In the genomic region with DNA sequence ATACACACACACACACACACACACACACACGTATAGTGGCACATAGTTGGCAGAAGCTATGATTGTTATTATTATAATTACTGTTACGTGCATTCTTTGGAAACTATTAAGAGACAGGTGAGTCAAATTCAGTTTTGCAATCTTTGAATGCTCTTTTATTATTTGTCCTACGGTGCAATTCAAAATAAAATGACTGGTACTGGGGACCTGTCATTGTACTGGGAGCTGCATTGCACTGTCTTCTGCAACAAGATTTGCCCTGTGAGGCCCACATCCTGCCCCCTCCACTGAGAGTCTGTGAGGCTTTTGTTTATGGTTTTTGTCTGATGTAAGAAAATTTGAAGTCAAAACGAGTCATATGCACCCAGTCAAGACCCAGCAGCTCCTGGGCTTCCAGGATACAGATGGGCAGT, we compare ENCODE assay signal across 11 cellular contexts. TPM values are rescaled to one million over a fixed set of nuclear protein-coding genes. Genes with fewer than 3 reads are reported as not detected.
DNase-seq lines count a peak whose midpoint lies in the region; ATAC-seq and TF ChIP-seq lines count a peak whose summit lies in the region.
"Had no signal": no experiment of that assay in that cellular context is flagged by ENCODE, and none has a peak within 500 bp of the region (broad histone marks: within the 10 kb centered on the region; RNA-seq: fewer than 3 reads in every experiment).

No MANE protein-coding gene starts in this region.

- H3K4me1 Mint-ChIP-seq in activated CD4-positive, alpha-beta T cell treated with anti-CD3 and anti-CD28 coated beads for 36 hours, result peaks cover 74% of the 10 kb centered on the region
- H3K4me1 Mint-ChIP-seq in activated naive CD8-positive, alpha-beta T cell treated with anti-CD3 and anti-CD28 coated beads, Interleukin-2, amount 10 ng/mL, durations not matched to agents 7 days and 5 days, result peaks cover 66% of the 10 kb centered on the region

- H3K9me3 Mint-ChIP-seq in activated CD4-positive, alpha-beta T cell treated with anti-CD3 and anti-CD28 coated beads for 36 hours (ENCODE audit: low read depth), result no peaks in the 10 kb centered on the region
- H3K9me3 Mint-ChIP-seq in activated naive CD8-positive, alpha-beta T cell treated with anti-CD3 and anti-CD28 coated beads, Interleukin-2, amount 10 ng/mL, durations not matched to agents 7 days and 5 days, result peaks cover 1% of the 10 kb centered on the region

- ATAC-seq in activated CD4-positive, alpha-beta T cell treated with anti-CD3 and anti-CD28 coated beads for 36 hours, result peak; percentile 61
- peak; percentile 74 for ATAC-seq in activated naive CD8-positive, alpha-beta T cell treated with anti-CD3 and anti-CD28 coated beads, Interleukin-2, amount 10 ng/mL, durations not matched to agents 7 days and 5 days (ENCODE audit: low read depth)
- ATAC-seq in left ventricle myocardium superior (no peak), HG03342 (IDR thresholded peaks at IDR 0.05; ENCODE audit: unreplicated experiment) (no peak), HG03280 (IDR thresholded peaks at IDR 0.05; ENCODE audit: unreplicated experiment) (no peak)
- ATAC-seq: esophagus mucosa, K562, left lobe of liver had no signal

- H3K36me3 Mint-ChIP-seq in activated CD4-positive, alpha-beta T cell treated with anti-CD3 and anti-CD28 coated beads for 36 hours (ENCODE audit: low read depth), result peaks cover 6% of the 10 kb centered on the region
- H3K36me3 Mint-ChIP-seq in activated naive CD8-positive, alpha-beta T cell treated with anti-CD3 and anti-CD28 coated beads, Interleukin-2, amount 10 ng/mL, durations not matched to agents 7 days and 5 days, result peaks cover 17% of the 10 kb centered on the region

- TF ChIP-seq CTCF in GM13977 (IDR thresholded peaks at IDR 0.05; ENCODE audit: extremely low read depth, insufficient read depth, missing control alignments), result no peak

- peak overlapping the region; percentile 95 for H3K27ac Mint-ChIP-seq in activated CD4-positive, alpha-beta T cell treated with anti-CD3 and anti-CD28 coated beads for 36 hours
- peak overlapping the region; percentile 97 for H3K27ac Mint-ChIP-seq in activated naive CD8-positive, alpha-beta T cell treated with anti-CD3 and anti-CD28 coated beads, Interleukin-2, amount 10 ng/mL, durations not matched to agents 7 days and 5 days

- in situ Hi-C loops in GM13977 (cut with MboI; ENCODE audit: low pct_unique_long_range_greater_than_20kb, low sequenced_read_pairs, unreplicated experiment), result loop anchor here (5.0 kb wide), 1 partner anchor 34 kb away; no protein-coding TSS in a partner anchor

- DNase-seq in GM13977 (ENCODE audit: low spot score) (peak; percentile 28), NCI-H510A (lab: John Stamatoyannopoulos, UW) (no peak), left ventricle myocardium superior (no peak)
- peak; percentile 83 for DNase-seq in activated CD4-positive, alpha-beta T cell treated with anti-CD3 and anti-CD28 coated beads for 36 hours
- peak; percentile 52 for DNase-seq in activated naive CD8-positive, alpha-beta T cell treated with anti-CD3 and anti-CD28 coated beads, Interleukin-2, amount 10 ng/mL, durations not matched to agents 7 days and 5 days
- DNase-seq in stimulated activated CD4-positive, alpha-beta T cell treated with anti-CD3 and anti-CD28 coated beads, Interleukin-4, amount 100 ng/mL, for 1 hour, result peak; percentile 59

- POLR2A ChIA-PET in activated CD4-positive, alpha-beta T cell treated with anti-CD3 and anti-CD28 coated beads for 36 hours (lab: Charles Lee), result interaction anchor here (0.6 to 1.2 kb wide), 6 partner anchors 28 to 307 kb away, joined by 3 to 6 read pairs (median 4); no protein-coding TSS in a partner anchor
- POLR2A ChIA-PET in activated naive CD8-positive, alpha-beta T cell treated with anti-CD3 and anti-CD28 coated beads, Interleukin-2, amount 10 ng/mL, durations not matched to agents 7 days and 5 days (lab: Charles Lee), result interaction anchor here (0.6 to 5.1 kb wide), 19 partner anchors 9 to 248 kb away, joined by 3 to 25 read pairs (median 5); partner anchors contain the start of genes CD244, CD48 and USF1

- H3K27me3 Mint-ChIP-seq in activated CD4-positive, alpha-beta T cell treated with anti-CD3 and anti-CD28 coated beads for 36 hours, result no peaks in the 10 kb centered on the region
- no peaks in the 10 kb centered on the region for H3K27me3 Mint-ChIP-seq in activated naive CD8-positive, alpha-beta T cell treated with anti-CD3 and anti-CD28 coated beads, Interleukin-2, amount 10 ng/mL, durations not matched to agents 7 days and 5 days

- CTCF ChIA-PET in activated CD4-positive, alpha-beta T cell treated with anti-CD3 and anti-CD28 coated beads for 36 hours (lab: Charles Lee), result interaction anchor here (0.6 to 7.3 kb wide), 23 partner anchors 8 to 156 kb away, joined by 3 to 62 read pairs (median 4); no protein-coding TSS in a partner anchor

- intact Hi-C loops in activated CD4-positive, alpha-beta T cell treated with anti-CD3 and anti-CD28 coated beads for 36 hours (cut with DNase I, micrococcal nuclease), result loop anchor here (1.0 to 5.0 kb wide), 9 partner anchors 8 to 346 kb away; partner anchors contain the start of genes CD48 (in 1 of the 2) and SLAMF6 (in 1 of the 2)
- intact Hi-C loops in left ventricle myocardium superior (cut with micrococcal nuclease), result no loop called here

- peak overlapping the region; percentile 78 for H3K4me3 Mint-ChIP-seq in activated CD4-positive, alpha-beta T cell treated with anti-CD3 and anti-CD28 coated beads for 36 hours
- peak overlapping the region; percentile 92 for H3K4me3 Mint-ChIP-seq in activated naive CD8-positive, alpha-beta T cell treated with anti-CD3 and anti-CD28 coated beads, Interleukin-2, amount 10 ng/mL, durations not matched to agents 7 days and 5 days

RNA-seq across cellular contexts. Expression of gene LY9, which starts 1.9 kb away (rescaled TPM):
- total RNA-seq in activated CD4-positive, alpha-beta T cell treated with anti-CD3 and anti-CD28 coated beads for 36 hours, result 10 to 100 TPM in 1 of 2 experiments, 1 to 10 TPM in 1; 10.0 to 11.0 TPM
- 10 to 100 TPM; 70.9 to 73.6 TPM for total RNA-seq in activated naive CD8-positive, alpha-beta T cell treated with anti-CD3 and anti-CD28 coated beads, Interleukin-2, amount 10 ng/mL, durations not matched to agents 7 days and 5 days
- not detected for total RNA-seq in left ventricle myocardium superior
- total RNA-seq: K562 had no signal

RNA-seq across cellular contexts. Expression of gene SLAMF7, which starts 58.8 kb away (rescaled TPM):
- total RNA-seq in activated CD4-positive, alpha-beta T cell treated with anti-CD3 and anti-CD28 coated beads for 36 hours, result 10 to 100 TPM; 35.9 to 40.3 TPM
- 100 to 1,000 TPM; 124 to 137 TPM for total RNA-seq in activated naive CD8-positive, alpha-beta T cell treated with anti-CD3 and anti-CD28 coated beads, Interleukin-2, amount 10 ng/mL, durations not matched to agents 7 days and 5 days
- total RNA-seq in left ventricle myocardium superior, result 0.50 TPM

Comparison
In these comparisons a context has a peak if more than half of its experiments do, and no peak if none do; other contexts are left out.
1. DNase-seq: peak in GM13977 (single experiment), activated CD4-positive, alpha-beta T cell treated with anti-CD3 and anti-CD28 coated beads for 36 hours (single experiment), activated naive CD8-positive, alpha-beta T cell treated with anti-CD3 and anti-CD28 coated beads, Interleukin-2, amount 10 ng/mL, durations not matched to agents 7 days and 5 days (single experiment) and stimulated activated CD4-positive, alpha-beta T cell treated with anti-CD3 and anti-CD28 coated beads, Interleukin-4, amount 100 ng/mL, for 1 hour (single experiment); none in NCI-H510A (single experiment) and left ventricle myocardium superior (single experiment).
2. ATAC-seq: peak in activated CD4-positive, alpha-beta T cell treated with anti-CD3 and anti-CD28 coated beads for 36 hours (single experiment) and activated naive CD8-positive, alpha-beta T cell treated with anti-CD3 and anti-CD28 coated beads, Interleukin-2, amount 10 ng/mL, durations not matched to agents 7 days and 5 days (single experiment); none in left ventricle myocardium superior (single experiment), HG03342 (single experiment) and HG03280 (single experiment).
3. RNA of gene LY9, which starts 1.9 kb away (total RNA-seq): 70.9 to 73.6 TPM in activated naive CD8-positive, alpha-beta T cell treated with anti-CD3 and anti-CD28 coated beads, Interleukin-2, amount 10 ng/mL, durations not matched to agents 7 days and 5 days; 10.0 to 11.0 TPM in activated CD4-positive, alpha-beta T cell treated with anti-CD3 and anti-CD28 coated beads for 36 hours and not detected in left ventricle myocardium superior (single experiment); every median in the first group is over 4 times any median in the second.
4. RNA of gene SLAMF7, which starts 58.8 kb away (total RNA-seq): 124 to 137 TPM in activated naive CD8-positive, alpha-beta T cell treated with anti-CD3 and anti-CD28 coated beads, Interleukin-2, amount 10 ng/mL, durations not matched to agents 7 days and 5 days and 35.9 to 40.3 TPM in activated CD4-positive, alpha-beta T cell treated with anti-CD3 and anti-CD28 coated beads for 36 hours; 0.50 TPM in left ventricle myocardium superior (single experiment); every median in the first group is over 10 times any median in the second.